ENCODE assay signal across 12 cellular contexts in the genomic region with DNA sequence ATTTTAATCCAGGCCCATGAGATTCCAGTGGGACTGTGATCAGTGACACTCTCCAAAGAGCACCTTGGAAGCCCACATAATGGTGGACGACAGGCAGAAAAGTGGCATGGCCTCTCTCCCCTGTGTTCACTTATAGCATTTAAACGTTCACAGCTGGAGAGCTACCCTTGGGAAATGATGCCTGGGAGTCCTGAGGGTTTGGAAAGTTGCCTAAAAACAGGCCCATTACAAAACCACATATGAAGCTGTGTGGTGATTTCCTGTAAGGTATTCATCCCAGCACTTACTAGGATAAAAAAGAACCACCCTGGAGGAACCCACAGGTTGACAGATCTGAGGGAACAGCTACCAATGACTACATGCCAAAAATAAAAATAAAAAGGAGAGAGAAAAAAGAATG.
DNase-seq lines count a peak whose midpoint lies in the region; ATAC-seq and TF ChIP-seq lines count a peak whose summit lies in the region.
"Had no signal": no experiment of that assay in that cellular context is flagged by ENCODE, and none has a peak within 500 bp of the region (broad histone marks: within the 10 kb centered on the region; RNA-seq: fewer than 3 reads in every experiment).

No MANE protein-coding gene starts in this region.

- TF ChIP-seq POLR2A in testis (IDR thresholded peaks at IDR 0.05) (no peak), transverse colon (IDR thresholded peaks at IDR 0.05) (no peak)

- POLR2A ChIA-PET in A673 (lab: Charles Lee; ENCODE audit: low non-redundant PET), result no interaction called here

- TF ChIP-seq CTCF in A673 (conservative IDR thresholded peaks at IDR 0.05; ENCODE audit: low read depth, low read length), result no peak
- no peak for TF ChIP-seq CTCF in testis (IDR thresholded peaks at IDR 0.05)
- no peak for TF ChIP-seq CTCF in transverse colon (IDR thresholded peaks at IDR 0.05)

- no peak for ATAC-seq in HG03039 (IDR thresholded peaks at IDR 0.05; ENCODE audit: unreplicated experiment)
- ATAC-seq: stimulated activated memory B cell treated with anti-CD40 and anti-IgM and Interleukin-4, amounts not matched to agents 10 μg/mL and 1 μg/mL and 100 μg/mL, for 72 hours had no signal

- no TSS peak for BruUV-seq in A673 (replicated peaks; lab: Mats Ljungman, UMichigan)

- 62% methylated on average over 2 of the region's 2 CpGs for WGBS in testis, 2 donors
- 68% methylated on average over 2 of the region's 2 CpGs; no CpG with 5 or more reads in 1 of the 2 donors for WGBS in transverse colon (ENCODE audit: low coverage in 1 of 2), 2 donors

- no peaks in the 10 kb centered on the region for H3K36me3 ChIP-seq in A673 (ENCODE audit: insufficient read depth, low read length, poor library complexity, severe bottlenecking)
- H3K36me3 ChIP-seq in testis (ENCODE audit: low read depth, missing control alignments), result no peaks in the 10 kb centered on the region
- H3K36me3 ChIP-seq in transverse colon, result no peaks in the 10 kb centered on the region

- H3K4me3 ChIP-seq in A673 (ENCODE audit: low read depth, low read length, poor library complexity, severe bottlenecking) (no peak overlapping the region), testis (no peak overlapping the region), transverse colon (no peak overlapping the region)

- H3K9me3 ChIP-seq in A673 (ENCODE audit: low read depth, low read length, poor library complexity, severe bottlenecking) (no peaks in the 10 kb centered on the region), testis (no peaks in the 10 kb centered on the region), transverse colon (no peaks in the 10 kb centered on the region)

- CTCF ChIA-PET in A673 (lab: Charles Lee), result no interaction called here

- H3K27ac ChIP-seq in A673 (ENCODE audit: low read depth, low read length, poor library complexity, severe bottlenecking) (no peak overlapping the region), testis (peak overlapping the region in 1 of 2 donors; percentile 23), transverse colon (no peak overlapping the region)

- DNase-seq in A673 (ENCODE audit: low spot score), result peak; percentile 62
- DNase-seq in GM03348 (ENCODE audit: low spot score), result peak; percentile 42
- DNase-seq in RPMI7951 (ENCODE audit: low read depth), result peak; percentile 91
- peak; percentile 36 for DNase-seq in fibroblast of the conjunctiva (ENCODE audit: low read depth)
- no peak for DNase-seq in GOT3 (lab: John Stamatoyannopoulos, UW)
- no peak for DNase-seq in testis
- no peak for DNase-seq in transverse colon
- DNase-seq: mesendoderm, NCI-H2227 treated with DMSO at 0.1 percent for 48 hours, SW 1271 had no signal

- peaks cover 6% of the 10 kb centered on the region for H3K4me1 ChIP-seq in A673 (ENCODE audit: insufficient read depth, low read length, poor library complexity, severe bottlenecking)
- no peaks in the 10 kb centered on the region for H3K4me1 ChIP-seq in testis
- no peaks in the 10 kb centered on the region for H3K4me1 ChIP-seq in transverse colon

- in situ Hi-C loops in transverse colon (cut with MboI; ENCODE audit: low pct_ligation_motif_present in 1 of 4, low pct_unique_long_range_greater_than_20kb in 1 of 4, low sequenced_read_pairs in 3 of 4), result no loop called here

- H3K27me3 ChIP-seq in A673 (replicated peaks; ENCODE audit: insufficient read depth, low read depth, low read length, poor library complexity), result no peaks in the 10 kb centered on the region
- no peaks in the 10 kb centered on the region for H3K27me3 ChIP-seq in testis
- H3K27me3 ChIP-seq in transverse colon, result no peaks in the 10 kb centered on the region

- TF ChIP-seq EP300 in transverse colon (IDR thresholded peaks at IDR 0.05; ENCODE audit: low read depth), result no peak

- intact Hi-C loops in A673 (cut with micrococcal nuclease; ENCODE audit: unreplicated experiment), result no loop called here
- intact Hi-C loops in testis (cut with DNase I; ENCODE audit: low total_unique reads), result no loop called here
- intact Hi-C loops in transverse colon (cut with DNase I; ENCODE audit: low total_unique reads), result no loop called here

Comparison
In these comparisons a context has a peak if more than half of its experiments do, and no peak if none do; other contexts are left out.
1. DNase-seq: peak in A673 (single experiment), GM03348 (single experiment), RPMI7951 (single experiment) and fibroblast of the conjunctiva (single experiment); none in GOT3 (single experiment), testis (single experiment) and transverse colon (single experiment).